In genomic region chr19:45467115-45467455, GRCh38 we compare ENCODE assay signal across 8 cellular contexts.
A peak's percentile ranks its signal among the peaks of the same experiment; 100 is the strongest.
DNase-seq lines count a peak whose midpoint lies in the region; ATAC-seq, FAIRE-seq and TF ChIP-seq lines count a peak whose summit lies in the region.

No MANE protein-coding gene starts in this region.

- peak overlapping the region; percentile 72 for H3K27ac Mint-ChIP-seq in nephron progenitor cell

- no peaks in the 10 kb centered on the region for H3F3A ChIP-seq in Loucy (ENCODE audit: low read depth)

- peaks cover 59% of the 10 kb centered on the region for H3K27me3 Mint-ChIP-seq in nephron progenitor cell (ENCODE audit: low read depth, poor library complexity)

- H3K4me2 ChIP-seq in Loucy (ENCODE audit: low read depth, low read length, poor library complexity, severe bottlenecking) = peak overlapping the region; percentile 88

- peaks cover 9% of the 10 kb centered on the region for H4K20me1 ChIP-seq in Loucy (ENCODE audit: insufficient read depth, low read length, poor library complexity, severe bottlenecking)

- H3K79me2 ChIP-seq in Loucy (ENCODE audit: insufficient read depth, low read length) = no peaks in the 10 kb centered on the region

- no peaks in the 10 kb centered on the region for H3K9me3 ChIP-seq in Loucy (ENCODE audit: insufficient read depth, low read depth, low read length)

- no peak overlapping the region for H3K9ac ChIP-seq in Loucy (ENCODE audit: low read depth, low read length, poor library complexity, severe bottlenecking)

- H3K36me3 Mint-ChIP-seq in nephron progenitor cell (ENCODE audit: low read depth) = no peaks in the 10 kb centered on the region

- no peak for ATAC-seq in GM19328 (IDR thresholded peaks at IDR 0.05; ENCODE audit: unreplicated experiment)

- H3K4me3 ChIP-seq in Loucy (ENCODE audit: low read length, poor library complexity, severe bottlenecking) (peak overlapping the region; percentile 87), coronary artery (peak overlapping the region; percentile 73)

- TF ChIP-seq POLR2A in H54 (IDR thresholded peaks at IDR 0.05; ENCODE audit: low read depth, low read length) = no peak

- no peaks in the 10 kb centered on the region for H3K36me3 ChIP-seq in Loucy (ENCODE audit: insufficient read depth, low read length)

- H3K9me2 ChIP-seq in Loucy (replicated peaks; ENCODE audit: low read depth, low read length) = no peaks in the 10 kb centered on the region

- peak overlapping the region; percentile 83 for H2AFZ ChIP-seq in Loucy (ENCODE audit: low read length)

- DNase-seq in CD1c-positive myeloid dendritic cell (ENCODE audit: extremely low spot score) (peak; percentile 48), coronary artery (ENCODE audit: low spot score) (no peak), nephron progenitor cell (no peak), GM19240 (ENCODE audit: insufficient read length, low spot score) (no peak), GDM1 (lab: John Stamatoyannopoulos, UW) (no peak), H54 (ENCODE audit: insufficient read length, low spot score) (no peak)

- peak overlapping the region; percentile 87 to 94 for H3K27ac ChIP-seq in coronary artery

- H3K27me3 ChIP-seq in Loucy (ENCODE audit: insufficient read depth, low read length, poor library complexity, severe bottlenecking) = no peaks in the 10 kb centered on the region

- H3K4me3 Mint-ChIP-seq in nephron progenitor cell = peak overlapping the region; percentile 81

- TF ChIP-seq CTCF in Loucy (conservative IDR thresholded peaks at IDR 0.05; ENCODE audit: low read length) (no peak), coronary artery (IDR thresholded peaks at IDR 0.05) (no peak), nephron progenitor cell (IDR thresholded peaks at IDR 0.05) (no peak)

- peaks cover 18% of the 10 kb centered on the region for H3K4me1 ChIP-seq in Loucy (ENCODE audit: insufficient read depth, low read length, poor library complexity, severe bottlenecking)

- peaks cover 42% of the 10 kb centered on the region for H3K4me1 Mint-ChIP-seq in nephron progenitor cell

- FAIRE-seq in H54 (lab: Jason Lieb, UNC) = no peak

- H3K9me3 Mint-ChIP-seq in nephron progenitor cell = no peaks in the 10 kb centered on the region
